Comparison of ENCODE assay signal across 12 cellular contexts in the genomic region with DNA sequence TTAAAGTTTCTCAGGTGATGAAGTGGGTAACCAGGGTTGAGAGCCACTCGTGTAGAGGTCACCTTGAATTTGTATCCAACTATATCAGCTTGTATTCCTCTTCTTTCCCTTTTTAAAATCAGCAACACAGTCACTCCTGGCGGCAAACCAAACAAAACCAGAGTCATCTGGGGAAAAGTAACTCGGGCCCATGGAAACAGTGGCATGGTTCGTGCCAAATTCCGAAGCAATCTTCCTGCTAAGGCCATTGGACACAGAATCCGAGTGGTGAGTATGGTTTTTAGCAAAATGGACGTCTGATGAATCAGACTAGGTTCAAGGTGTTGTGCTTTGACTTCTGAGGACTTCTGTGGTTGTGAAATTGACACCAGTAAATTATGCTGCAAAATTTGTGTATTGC. TPM values are rescaled to one million over a fixed set of nuclear protein-coding genes. Genes with fewer than 3 reads are reported as not detected.
A peak's percentile ranks its signal among the peaks of the same experiment; 100 is the strongest.
DNase-seq lines count a peak whose midpoint lies in the region; ATAC-seq and TF ChIP-seq lines count a peak whose summit lies in the region.
"Had no signal": no experiment of that assay in that cellular context is flagged by ENCODE, and none has a peak within 500 bp of the region (broad histone marks: within the 10 kb centered on the region; RNA-seq: fewer than 3 reads in every experiment).

No MANE protein-coding gene starts in this region.

- no peaks in the 10 kb centered on the region for H3K9me3 Mint-ChIP-seq in activated T-cell treated with anti-CD3 and anti-CD28 coated beads, Interleukin-2, amount 50 U/mL, for 72 hours
- H3K9me3 Mint-ChIP-seq in T-cell: no peaks in the 10 kb centered on the region

- H3K4me3 Mint-ChIP-seq in activated T-cell treated with anti-CD3 and anti-CD28 coated beads, Interleukin-2, amount 50 U/mL, for 72 hours: peak overlapping the region; percentile 61 to 97
- H3K4me3 Mint-ChIP-seq in T-cell: peak overlapping the region in 2 of 3 donors; percentile 18 to 93

- peaks cover 21% of the 10 kb centered on the region for H3K4me1 ChIP-seq in smooth muscle cell (ENCODE audit: low read depth)

- peaks cover 73% of the 10 kb centered on the region for H3F3A ChIP-seq in smooth muscle cell (ENCODE audit: low read depth)

- H3K79me2 ChIP-seq in smooth muscle cell (ENCODE audit: low read depth): peaks cover 38% of the 10 kb centered on the region

- no peak for TF ChIP-seq CTCF in smooth muscle cell (IDR thresholded peaks at IDR 0.05; ENCODE audit: borderline replicate concordance, insufficient read depth, poor library complexity, severe bottlenecking)

- CTCF ChIA-PET in T-cell (lab: Charles Lee): no interaction called here

- no peak overlapping the region for H3K4me2 ChIP-seq in smooth muscle cell

- POLR2A ChIA-PET in T-cell (lab: Charles Lee): interaction anchor here in 1 of 2 donors (0.6 to 0.9 kb wide), 2 partner anchors 8 to 341 kb away, joined by 4 to 9 read pairs; no protein-coding TSS in a partner anchor

- no peak overlapping the region for H3K4me3 ChIP-seq in smooth muscle cell

- no peaks in the 10 kb centered on the region for H3K27me3 ChIP-seq in smooth muscle cell (ENCODE audit: low read depth)

- peaks cover 9% of the 10 kb centered on the region for H3K36me3 ChIP-seq in smooth muscle cell (ENCODE audit: low read depth)

- no peak overlapping the region for H3K9ac ChIP-seq in smooth muscle cell (ENCODE audit: low read depth)

- H3K27ac ChIP-seq in epithelial cell of prostate (peak overlapping the region; percentile 85), smooth muscle cell (ENCODE audit: low read depth) (peak overlapping the region; percentile 98)

- H3K36me3 Mint-ChIP-seq in activated T-cell treated with anti-CD3 and anti-CD28 coated beads, Interleukin-2, amount 50 U/mL, for 72 hours (ENCODE audit: insufficient read depth in 2 of 2): peaks cover 16 to 49% of the 10 kb centered on the region in 2 donors
- H3K36me3 Mint-ChIP-seq in T-cell: peaks cover 62% of the 10 kb centered on the region

- no peaks in the 10 kb centered on the region for H3K27me3 Mint-ChIP-seq in activated T-cell treated with anti-CD3 and anti-CD28 coated beads, Interleukin-2, amount 50 U/mL, for 72 hours (ENCODE audit: low read depth)
- H3K27me3 Mint-ChIP-seq in T-cell: no peaks in the 10 kb centered on the region
- H3K27me3 Mint-ChIP-seq: B cell had no signal

- H3K27ac Mint-ChIP-seq in activated T-cell treated with anti-CD3 and anti-CD28 coated beads, Interleukin-2, amount 50 U/mL, for 72 hours: peak overlapping the region; percentile 34
- peak overlapping the region; percentile 21 to 56 for H3K27ac Mint-ChIP-seq in T-cell
- H3K27ac Mint-ChIP-seq: B cell had no signal

- ATAC-seq in activated T-cell treated with anti-CD3 and anti-CD28 coated beads, Interleukin-2, amount 50 U/mL, for 72 hours (replicated peaks in 1 of 2): no peak
- no peak for ATAC-seq in T-cell (replicated peaks in 1 of 4)

- no peak for DNase-seq in activated T-cell treated with anti-CD3 and anti-CD28 coated beads, Interleukin-2, amount 50 U/mL, for 72 hours
- no peak for DNase-seq in activated T-cell treated with anti-CD3 and anti-CD28 coated beads, Interleukin-2, amount 50 U/mL, for 48 hours
- DNase-seq in T-cell: no peak
- no peak for DNase-seq in epithelial cell of prostate (ENCODE audit: low read depth, low spot score)
- DNase-seq in smooth muscle cell (lab: John Stamatoyannopoulos, UW; ENCODE audit: unreplicated experiment): no peak
- DNase-seq in activated gamma-delta T cell treated with Interleukin-2 at 50 U/mL for 16 hours: no peak
- DNase-seq in DMS79 (lab: John Stamatoyannopoulos, UW): no peak
- DNase-seq in pons (ENCODE audit: low spot score): no peak
- DNase-seq: activated CD4-positive, alpha-beta T cell treated with anti-CD3 and anti-CD28 coated beads for 4 hours; cerebellar nuclear complex; mammary epithelial cell had no signal

- WGBS in smooth muscle cell (ENCODE audit: low lambda C conversion rate): 95% methylated on average over 7 of the region's 7 CpGs

- H3K9me3 ChIP-seq in smooth muscle cell (replicated peaks; ENCODE audit: low read depth): no peaks in the 10 kb centered on the region

- H4K20me1 ChIP-seq in smooth muscle cell (ENCODE audit: low read depth): peaks cover 56% of the 10 kb centered on the region

- no peak overlapping the region for H2AFZ ChIP-seq in smooth muscle cell (ENCODE audit: low read depth)

- H3K4me1 Mint-ChIP-seq in activated T-cell treated with anti-CD3 and anti-CD28 coated beads, Interleukin-2, amount 50 U/mL, for 72 hours (ENCODE audit: low read depth): peaks cover 79% of the 10 kb centered on the region
- H3K4me1 Mint-ChIP-seq in T-cell: peaks cover 74 to 75% (median 74%) of the 10 kb centered on the region in 3 donors

RNA-seq across cellular contexts. Expression of gene RPL35A, which starts 3.9 kb away (rescaled TPM):
- total RNA-seq in activated T-cell treated with anti-CD3 and anti-CD28 coated beads, Interleukin-2, amount 50 U/mL, for 72 hours: 1,000 to 10,000 TPM; 1,788 to 1,874 TPM
- total RNA-seq in T-cell (1,000 to 10,000 TPM; 1,657 to 1,935 (median 1,760) TPM), smooth muscle cell (969 and 1,156 TPM in 2 replicates)
- 778 and 854 TPM in 2 replicates for polyA plus RNA-seq in smooth muscle cell

RNA-seq across cellular contexts. Expression of gene LMLN, which starts 6.1 kb away (rescaled TPM):
- 1 to 10 TPM; 5.4 to 6.5 TPM for total RNA-seq in activated T-cell treated with anti-CD3 and anti-CD28 coated beads, Interleukin-2, amount 50 U/mL, for 72 hours
- total RNA-seq in T-cell (1 to 10 TPM; 3.7 to 8.2 (median 5.5) TPM), smooth muscle cell (5.0 and 7.8 TPM in 2 replicates)
- polyA plus RNA-seq in smooth muscle cell: 2.1 and 3.7 TPM in 2 replicates
